Comparison of ENCODE assay signal across 8 cellular contexts in the genomic region with DNA sequence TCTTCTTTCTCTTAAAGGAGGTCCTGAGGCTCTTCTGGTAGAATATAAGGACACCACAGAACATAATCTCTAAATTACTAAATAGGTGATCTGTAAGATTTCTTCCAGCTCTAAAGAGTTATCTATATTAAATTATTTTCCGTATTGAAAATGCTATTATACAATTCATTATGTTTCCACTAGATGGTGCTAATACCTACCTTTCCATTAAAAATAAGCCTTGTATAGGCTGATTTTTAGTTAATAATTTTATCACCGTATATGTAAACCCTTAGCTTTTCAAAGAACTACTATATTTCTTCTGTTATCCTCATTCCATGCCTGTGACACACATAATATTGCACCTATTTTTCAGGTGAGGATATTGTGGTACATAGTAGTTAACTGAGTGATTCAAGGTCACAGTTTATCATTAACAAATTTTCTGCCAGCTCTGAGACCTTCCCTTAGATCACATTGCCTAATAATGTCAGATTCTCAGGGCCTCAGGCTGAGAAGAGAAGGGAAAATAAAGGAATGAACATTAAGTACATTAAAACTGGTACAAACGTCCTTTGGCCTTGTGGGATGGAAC.
A peak's percentile ranks its signal among the peaks of the same experiment; 100 is the strongest.
DNase-seq lines count a peak whose midpoint lies in the region; ATAC-seq and TF ChIP-seq lines count a peak whose summit lies in the region.

No MANE protein-coding gene starts in this region.

- CTCF ChIA-PET in Panc1 (lab: Charles Lee): no interaction called here
- CTCF ChIA-PET in activated naive CD4-positive, alpha-beta T cell treated with anti-CD3 and anti-CD28 coated beads for 36 hours (lab: Charles Lee): interaction anchor here (0.8 to 1.7 kb wide), 4 partner anchors 28 to 201 kb away, joined by 3 to 6 read pairs (median 3); no protein-coding TSS in a partner anchor

- H3K27me3 ChIP-seq in right atrium auricular region: no peaks in the 10 kb centered on the region
- H3K27me3 ChIP-seq in Panc1 (ENCODE audit: control insufficient read depth, insufficient read depth, low read length): no peaks in the 10 kb centered on the region; the same call in 1 of the 2 replicates

- H3K36me3 ChIP-seq in right atrium auricular region: no peaks in the 10 kb centered on the region
- H3K36me3 ChIP-seq in Panc1 (ENCODE audit: control insufficient read depth, insufficient read depth, low read length): no peaks in the 10 kb centered on the region

- POLR2A ChIA-PET in Panc1 (lab: Charles Lee): no interaction called here

- H3K27me3 Mint-ChIP-seq in stimulated activated naive B cell treated with anti-CD40 and anti-IgM and Interleukin-4, amounts not matched to agents 10 μg/mL and 1 μg/mL and 100 μg/mL, for 72 hours: peaks cover 5 to 8% of the 10 kb centered on the region in 2 donors
- H3K27me3 Mint-ChIP-seq in T-helper 17 cell: no peaks in the 10 kb centered on the region
- H3K27me3 Mint-ChIP-seq in activated naive CD4-positive, alpha-beta T cell treated with anti-CD3 and anti-CD28 coated beads for 36 hours (ENCODE audit: low read depth): no peaks in the 10 kb centered on the region

- H3K9me3 Mint-ChIP-seq in stimulated activated naive B cell treated with anti-CD40 and anti-IgM and Interleukin-4, amounts not matched to agents 10 μg/mL and 1 μg/mL and 100 μg/mL, for 72 hours: no peaks in the 10 kb centered on the region
- H3K9me3 Mint-ChIP-seq in activated naive CD4-positive, alpha-beta T cell treated with anti-CD3 and anti-CD28 coated beads for 36 hours: no peaks in the 10 kb centered on the region

- H3K9me3 ChIP-seq in right atrium auricular region (no peaks in the 10 kb centered on the region), Panc1 (ENCODE audit: control insufficient read depth, insufficient read depth, low read depth, low read length) (no peaks in the 10 kb centered on the region), T-helper 17 cell (ENCODE audit: control insufficient read depth, low read length, poor library complexity, severe bottlenecking) (no peaks in the 10 kb centered on the region)

- no peak for DNase-seq in right atrium auricular region (ENCODE audit: low spot score)
- DNase-seq in cardiac septum (ENCODE audit: low spot score): no peak
- DNase-seq in Panc1 (ENCODE audit: low read depth, low spot score): no peak
- DNase-seq in fibroblast of villous mesenchyme (ENCODE audit: low read depth): peak; percentile 7
- no peak for DNase-seq in stimulated activated naive B cell treated with anti-CD40 and anti-IgM and Interleukin-4, amounts not matched to agents 10 μg/mL and 1 μg/mL and 100 μg/mL, for 72 hours
- DNase-seq in head of caudate nucleus: no peak
- DNase-seq in T-helper 17 cell: no peak
- DNase-seq in activated naive CD4-positive, alpha-beta T cell treated with anti-CD3 and anti-CD28 coated beads for 36 hours: no peak

- peak; percentile 16 to 61 for TF ChIP-seq CTCF in right atrium auricular region (IDR thresholded peaks at IDR 0.05)
- TF ChIP-seq CTCF in Panc1 (IDR thresholded peaks at IDR 0.05): peak; percentile 40; the same call in 1 of the 2 replicates
- peak; percentile 25 for TF ChIP-seq CTCF in fibroblast of villous mesenchyme (IDR thresholded peaks at IDR 0.05; ENCODE audit: insufficient read depth, low read depth, low read length)

- H3K36me3 Mint-ChIP-seq in stimulated activated naive B cell treated with anti-CD40 and anti-IgM and Interleukin-4, amounts not matched to agents 10 μg/mL and 1 μg/mL and 100 μg/mL, for 72 hours: no peaks in the 10 kb centered on the region
- no peaks in the 10 kb centered on the region for H3K36me3 Mint-ChIP-seq in T-helper 17 cell (ENCODE audit: low read depth)
- no peaks in the 10 kb centered on the region for H3K36me3 Mint-ChIP-seq in activated naive CD4-positive, alpha-beta T cell treated with anti-CD3 and anti-CD28 coated beads for 36 hours (ENCODE audit: low read depth)

- H3K4me1 Mint-ChIP-seq in stimulated activated naive B cell treated with anti-CD40 and anti-IgM and Interleukin-4, amounts not matched to agents 10 μg/mL and 1 μg/mL and 100 μg/mL, for 72 hours: no peaks in the 10 kb centered on the region
- peaks cover 2% of the 10 kb centered on the region for H3K4me1 Mint-ChIP-seq in T-helper 17 cell
- no peaks in the 10 kb centered on the region for H3K4me1 Mint-ChIP-seq in activated naive CD4-positive, alpha-beta T cell treated with anti-CD3 and anti-CD28 coated beads for 36 hours (ENCODE audit: low read depth)

- no peak overlapping the region for H3K27ac Mint-ChIP-seq in stimulated activated naive B cell treated with anti-CD40 and anti-IgM and Interleukin-4, amounts not matched to agents 10 μg/mL and 1 μg/mL and 100 μg/mL, for 72 hours
- H3K27ac Mint-ChIP-seq in T-helper 17 cell: no peak overlapping the region
- H3K27ac Mint-ChIP-seq in activated naive CD4-positive, alpha-beta T cell treated with anti-CD3 and anti-CD28 coated beads for 36 hours: no peak overlapping the region

- intact Hi-C loops in cardiac septum (cut with DNase I): loop anchor here (5.0 kb wide), 1 partner anchor 408 kb away; no protein-coding TSS in a partner anchor
- intact Hi-C loops in Panc1 (cut with micrococcal nuclease; ENCODE audit: unreplicated experiment): loop anchor here (5.0 kb wide), 1 partner anchor 193 kb away; no protein-coding TSS in a partner anchor
- intact Hi-C loops in head of caudate nucleus (cut with DNase I): no loop called here
- intact Hi-C loops in activated naive CD4-positive, alpha-beta T cell treated with anti-CD3 and anti-CD28 coated beads for 36 hours (cut with micrococcal nuclease): loop anchor here (2.0 to 5.0 kb wide), 3 partner anchors 193 to 409 kb away; no protein-coding TSS in a partner anchor

- BruUV-seq in Panc1 (replicated peaks; lab: Mats Ljungman, UMichigan): no TSS peak

- ATAC-seq in Panc1 (no peak), T-helper 17 cell (no peak)
- no peak for ATAC-seq in stimulated activated naive B cell treated with anti-CD40 and anti-IgM and Interleukin-4, amounts not matched to agents 10 μg/mL and 1 μg/mL and 100 μg/mL, for 72 hours (replicated peaks)

- H3K4me3 ChIP-seq in right atrium auricular region: no peak overlapping the region
- no peak overlapping the region for H3K4me3 ChIP-seq in Panc1 (ENCODE audit: low read depth in 2 of 2, low read length in 2 of 2)
- no peak overlapping the region for H3K4me3 ChIP-seq in fibroblast of villous mesenchyme (ENCODE audit: low read depth, low read length)

- H3K4me3 Mint-ChIP-seq in stimulated activated naive B cell treated with anti-CD40 and anti-IgM and Interleukin-4, amounts not matched to agents 10 μg/mL and 1 μg/mL and 100 μg/mL, for 72 hours: no peak overlapping the region
- H3K4me3 Mint-ChIP-seq in T-helper 17 cell: no peak overlapping the region
- H3K4me3 Mint-ChIP-seq in activated naive CD4-positive, alpha-beta T cell treated with anti-CD3 and anti-CD28 coated beads for 36 hours: no peak overlapping the region

- in situ Hi-C loops in Panc1 (cut with HindIII; ENCODE audit: low pct_unique_long_range_greater_than_20kb, low sequenced_read_pairs): no loop called here

- no peak overlapping the region for H3K27ac ChIP-seq in right atrium auricular region
- no peak overlapping the region for H3K27ac ChIP-seq in Panc1 (ENCODE audit: low read length)

- H3K4me1 ChIP-seq in right atrium auricular region: no peaks in the 10 kb centered on the region
- no peaks in the 10 kb centered on the region for H3K4me1 ChIP-seq in Panc1 (ENCODE audit: control insufficient read depth, insufficient read depth, low read length)
